In the genomic region with DNA sequence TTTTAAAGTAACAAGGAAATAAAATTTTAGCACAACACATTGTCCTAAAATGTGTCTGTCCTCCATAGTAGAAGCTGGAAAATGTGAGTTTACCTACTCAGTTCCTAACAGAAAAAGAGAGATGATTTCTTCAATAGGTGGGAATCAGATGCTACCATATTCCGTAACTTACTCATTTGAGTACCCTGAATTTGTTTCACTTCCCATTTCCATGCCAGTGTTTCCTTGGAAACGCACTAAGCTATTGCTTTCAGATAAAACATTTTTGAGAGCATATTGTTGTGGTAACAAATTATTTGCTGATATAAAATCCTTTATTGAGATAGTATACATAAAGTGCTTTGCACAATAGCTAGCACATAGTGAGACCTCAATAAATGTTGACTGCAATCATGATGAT, we compare ENCODE assay signal across 27 cellular contexts.
"Had no signal": no experiment of that assay in that cellular context is flagged by ENCODE, and none has a peak within 500 bp of the region (broad histone marks: within the 10 kb centered on the region; RNA-seq: fewer than 3 reads in every experiment).

No MANE protein-coding gene starts in this region.

- ATAC-seq: activated CD8-positive, alpha-beta T cell treated with anti-CD3 and anti-CD28 coated beads for 36 hours; activated naive CD8-positive, alpha-beta T cell treated with anti-CD3 and anti-CD28 coated beads, Interleukin-2, amount 50 U/mL, for 24 hours; activated T-cell treated with anti-CD3 and anti-CD28 coated beads, Interleukin-2, amount 50 U/mL, for 4 hours; activated T-helper 17 cell treated with anti-CD3 and anti-CD28 coated beads, Interleukin-2, amount 50 U/mL, for 72 hours; effector memory CD8-positive, alpha-beta T cell; left cardiac atrium; left ventricle myocardium superior; sciatic nerve; stimulated activated memory B cell treated with anti-CD40 and anti-IgM and Interleukin-4, amounts not matched to agents 10 μg/mL and 1 μg/mL and 100 μg/mL, for 72 hours; stimulated activated naive CD8-positive, alpha-beta T cell treated with anti-CD3 and anti-CD28 coated beads, Interleukin-15, amount 100 ng/mL, for 72 hours had no signal

- DNase-seq: activated B cell treated with CpG ODN at 0.5 μM for 24 hours; activated CD4-positive, alpha-beta T cell treated with anti-CD3 and anti-CD28 coated beads, Interleukin-2, amount 50 U/mL, for 1 hour; activated CD8-positive, alpha-beta T cell treated with anti-CD3 and anti-CD28 coated beads for 36 hours; activated naive CD8-positive, alpha-beta T cell treated with anti-CD3 and anti-CD28 coated beads, Interleukin-2, amount 50 U/mL, for 24 hours; activated T-cell treated with anti-CD3 and anti-CD28 coated beads, Interleukin-2, amount 50 U/mL, for 4 hours; amygdala; caudate nucleus; cortex of kidney; effector memory CD8-positive, alpha-beta T cell; erythroblast; head of caudate nucleus; hippocampal formation; left cardiac atrium; left ventricle myocardium superior; mammary epithelial cell; naive B cell; nephron progenitor cell; ovary; retina; stimulated activated CD4-positive, alpha-beta T cell treated with anti-CD3 and anti-CD28 coated beads, Interleukin-12 subunit alpha, Interleukin-12 subunit beta, amount 100 ng/mL, for 4 hours; stimulated activated CD4-positive, alpha-beta T cell treated with anti-CD3 and anti-CD28 coated beads, Interleukin-4, amount 100 ng/mL, for 4 hours; stimulated activated CD8-positive, alpha-beta memory T cell treated with anti-CD3 and anti-CD28 coated beads, Interleukin-4, amount 100 ng/mL, for 48 hours; stimulated activated naive CD8-positive, alpha-beta T cell treated with anti-CD3 and anti-CD28 coated beads, Interleukin-15, amount 100 ng/mL, for 72 hours; substantia nigra had no signal
